1 cellular context compared by ENCODE assay signal in the genomic region with DNA sequence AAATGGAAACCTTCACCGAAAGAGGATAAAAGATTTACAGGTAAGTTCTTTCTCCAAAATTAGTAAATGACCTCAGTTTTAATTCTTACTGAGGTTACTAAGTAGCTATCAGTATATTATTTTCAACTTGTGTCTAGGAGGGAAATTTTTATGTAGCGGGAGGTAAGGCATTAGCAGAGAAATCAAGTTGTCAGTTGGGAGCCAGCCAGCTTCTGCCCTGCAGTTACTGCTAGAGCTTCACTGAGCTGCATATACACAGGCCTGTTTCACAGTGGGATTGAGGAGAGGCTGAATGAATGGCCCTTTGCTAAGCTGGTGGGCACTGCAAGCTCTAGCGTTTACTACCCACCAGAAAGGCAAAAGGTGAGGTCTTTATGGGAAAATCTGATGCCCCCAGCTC.
TF ChIP-seq lines count a peak whose summit lies in the region.

No MANE protein-coding gene starts in this region.

TF ChIP-seq in SK-N-SH treated with all-trans-retinoic acid at 6 μM for 48 hours, 23 proteins besides CTCF, POLR2A, EP300 and RAD21 (continued from another document):
- TF ChIP-seq, protein P1, sequence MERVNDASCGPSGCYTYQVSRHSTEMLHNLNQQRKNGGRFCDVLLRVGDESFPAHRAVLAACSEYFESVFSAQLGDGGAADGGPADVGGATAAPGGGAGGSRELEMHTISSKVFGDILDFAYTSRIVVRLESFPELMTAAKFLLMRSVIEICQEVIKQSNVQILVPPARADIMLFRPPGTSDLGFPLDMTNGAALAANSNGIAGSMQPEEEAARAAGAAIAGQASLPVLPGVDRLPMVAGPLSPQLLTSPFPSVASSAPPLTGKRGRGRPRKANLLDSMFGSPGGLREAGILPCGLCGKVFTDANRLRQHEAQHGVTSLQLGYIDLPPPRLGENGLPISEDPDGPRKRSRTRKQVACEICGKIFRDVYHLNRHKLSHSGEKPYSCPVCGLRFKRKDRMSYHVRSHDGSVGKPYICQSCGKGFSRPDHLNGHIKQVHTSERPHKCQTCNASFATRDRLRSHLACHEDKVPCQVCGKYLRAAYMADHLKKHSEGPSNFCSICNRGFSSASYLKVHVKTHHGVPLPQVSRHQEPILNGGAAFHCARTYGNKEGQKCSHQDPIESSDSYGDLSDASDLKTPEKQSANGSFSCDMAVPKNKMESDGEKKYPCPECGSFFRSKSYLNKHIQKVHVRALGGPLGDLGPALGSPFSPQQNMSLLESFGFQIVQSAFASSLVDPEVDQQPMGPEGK (CRISPR knock-in tag; IDR thresholded peaks at IDR 0.05; ENCODE audit: borderline replicate concordance): no peak
- TF ChIP-seq ZC3H10 (CRISPR knock-in tag; IDR thresholded peaks at IDR 0.05) (no peak), ZNF8 (CRISPR knock-in tag; IDR thresholded peaks at IDR 0.05) (no peak), GLIS3 (CRISPR knock-in tag; IDR thresholded peaks at IDR 0.05) (no peak), ZNF565 (CRISPR knock-in tag; conservative IDR thresholded peaks at IDR 0.05; ENCODE audit: low read depth) (no peak)
